ENCODE assay signal across 1 cellular context in the genomic region with DNA sequence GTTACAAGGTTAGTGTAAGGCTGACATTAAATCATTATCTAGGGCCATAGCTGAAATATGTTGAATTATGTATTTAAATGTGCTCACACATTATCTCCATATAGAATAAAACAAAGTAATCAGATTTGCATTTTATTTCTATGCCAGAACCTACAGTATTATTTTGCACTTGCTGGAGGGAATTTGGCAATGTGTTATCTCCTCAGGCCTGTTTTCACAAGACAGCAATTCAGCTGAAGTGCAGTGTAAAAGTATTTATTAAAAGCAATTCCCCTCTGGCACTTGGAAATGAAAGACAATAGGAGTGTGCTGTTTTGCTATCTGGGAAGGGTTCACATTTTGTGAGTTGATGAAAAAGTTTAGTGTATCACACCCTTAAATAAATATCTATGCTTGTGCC.
TF ChIP-seq lines count a peak whose summit lies in the region.

No MANE protein-coding gene starts in this region.

TF ChIP-seq in GM23338, 12 proteins besides CTCF, POLR2A, EP300 and RAD21 (continued from another document):
- TF ChIP-seq, protein P1, sequence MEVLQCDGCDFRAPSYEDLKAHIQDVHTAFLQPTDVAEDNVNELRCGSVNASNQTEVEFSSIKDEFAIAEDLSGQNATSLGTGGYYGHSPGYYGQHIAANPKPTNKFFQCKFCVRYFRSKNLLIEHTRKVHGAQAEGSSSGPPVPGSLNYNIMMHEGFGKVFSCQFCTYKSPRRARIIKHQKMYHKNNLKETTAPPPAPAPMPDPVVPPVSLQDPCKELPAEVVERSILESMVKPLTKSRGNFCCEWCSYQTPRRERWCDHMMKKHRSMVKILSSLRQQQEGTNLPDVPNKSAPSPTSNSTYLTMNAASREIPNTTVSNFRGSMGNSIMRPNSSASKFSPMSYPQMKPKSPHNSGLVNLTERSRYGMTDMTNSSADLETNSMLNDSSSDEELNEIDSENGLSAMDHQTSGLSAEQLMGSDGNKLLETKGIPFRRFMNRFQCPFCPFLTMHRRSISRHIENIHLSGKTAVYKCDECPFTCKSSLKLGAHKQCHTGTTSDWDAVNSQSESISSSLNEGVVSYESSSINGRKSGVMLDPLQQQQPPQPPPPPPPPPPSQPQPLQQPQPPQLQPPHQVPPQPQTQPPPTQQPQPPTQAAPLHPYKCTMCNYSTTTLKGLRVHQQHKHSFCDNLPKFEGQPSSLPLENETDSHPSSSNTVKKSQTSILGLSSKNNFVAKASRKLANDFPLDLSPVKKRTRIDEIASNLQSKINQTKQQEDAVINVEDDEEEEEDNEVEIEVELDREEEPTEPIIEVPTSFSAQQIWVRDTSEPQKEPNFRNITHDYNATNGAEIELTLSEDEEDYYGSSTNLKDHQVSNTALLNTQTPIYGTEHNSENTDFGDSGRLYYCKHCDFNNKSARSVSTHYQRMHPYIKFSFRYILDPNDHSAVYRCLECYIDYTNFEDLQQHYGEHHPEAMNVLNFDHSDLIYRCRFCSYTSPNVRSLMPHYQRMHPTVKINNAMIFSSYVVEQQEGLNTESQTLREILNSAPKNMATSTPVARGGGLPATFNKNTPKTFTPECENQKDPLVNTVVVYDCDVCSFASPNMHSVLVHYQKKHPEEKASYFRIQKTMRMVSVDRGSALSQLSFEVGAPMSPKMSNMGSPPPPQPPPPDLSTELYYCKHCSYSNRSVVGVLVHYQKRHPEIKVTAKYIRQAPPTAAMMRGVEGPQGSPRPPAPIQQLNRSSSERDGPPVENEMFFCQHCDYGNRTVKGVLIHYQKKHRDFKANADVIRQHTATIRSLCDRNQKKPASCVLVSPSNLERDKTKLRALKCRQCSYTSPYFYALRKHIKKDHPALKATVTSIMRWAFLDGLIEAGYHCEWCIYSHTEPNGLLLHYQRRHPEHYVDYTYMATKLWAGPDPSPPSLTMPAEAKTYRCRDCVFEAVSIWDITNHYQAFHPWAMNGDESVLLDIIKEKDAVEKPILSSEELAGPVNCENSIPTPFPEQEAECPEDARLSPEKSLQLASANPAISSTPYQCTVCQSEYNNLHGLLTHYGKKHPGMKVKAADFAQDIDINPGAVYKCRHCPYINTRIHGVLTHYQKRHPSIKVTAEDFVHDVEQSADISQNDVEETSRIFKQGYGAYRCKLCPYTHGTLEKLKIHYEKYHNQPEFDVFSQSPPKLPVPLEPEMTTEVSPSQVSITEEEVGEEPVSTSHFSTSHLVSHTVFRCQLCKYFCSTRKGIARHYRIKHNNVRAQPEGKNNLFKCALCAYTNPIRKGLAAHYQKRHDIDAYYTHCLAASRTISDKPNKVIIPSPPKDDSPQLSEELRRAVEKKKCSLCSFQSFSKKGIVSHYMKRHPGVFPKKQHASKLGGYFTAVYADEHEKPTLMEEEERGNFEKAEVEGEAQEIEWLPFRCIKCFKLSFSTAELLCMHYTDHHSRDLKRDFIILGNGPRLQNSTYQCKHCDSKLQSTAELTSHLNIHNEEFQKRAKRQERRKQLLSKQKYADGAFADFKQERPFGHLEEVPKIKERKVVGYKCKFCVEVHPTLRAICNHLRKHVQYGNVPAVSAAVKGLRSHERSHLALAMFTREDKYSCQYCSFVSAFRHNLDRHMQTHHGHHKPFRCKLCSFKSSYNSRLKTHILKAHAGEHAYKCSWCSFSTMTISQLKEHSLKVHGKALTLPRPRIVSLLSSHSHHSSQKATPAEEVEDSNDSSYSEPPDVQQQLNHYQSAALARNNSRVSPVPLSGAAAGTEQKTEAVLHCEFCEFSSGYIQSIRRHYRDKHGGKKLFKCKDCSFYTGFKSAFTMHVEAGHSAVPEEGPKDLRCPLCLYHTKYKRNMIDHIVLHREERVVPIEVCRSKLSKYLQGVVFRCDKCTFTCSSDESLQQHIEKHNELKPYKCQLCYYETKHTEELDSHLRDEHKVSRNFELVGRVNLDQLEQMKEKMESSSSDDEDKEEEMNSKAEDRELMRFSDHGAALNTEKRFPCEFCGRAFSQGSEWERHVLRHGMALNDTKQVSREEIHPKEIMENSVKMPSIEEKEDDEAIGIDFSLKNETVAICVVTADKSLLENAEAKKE (CRISPR knock-in tag; IDR thresholded peaks at IDR 0.05): no peak
